Comparison of ENCODE assay signal across 1 cellular context in genomic region chr1:228964178-228964819, GRCh38.
TF ChIP-seq lines count a peak whose summit lies in the region.

No MANE protein-coding gene starts in this region.

TF ChIP-seq in GM23338, 12 proteins besides CTCF, POLR2A, EP300 and RAD21 (continued from another document):
- TF ChIP-seq ZNF462 (CRISPR knock-in tag; IDR thresholded peaks at IDR 0.05) (no peak), POLR2AphosphoS5 (IDR thresholded peaks at IDR 0.05; ENCODE audit: low read depth) (no peak)
